In genomic region chr5:134446938-134447337, GRCh38 we compare ENCODE assay signal across 12 cellular contexts. TPM values are rescaled to one million over a fixed set of nuclear protein-coding genes. Genes with fewer than 3 reads are reported as not detected.
DNase-seq lines count a peak whose midpoint lies in the region; ATAC-seq and TF ChIP-seq lines count a peak whose summit lies in the region.
"Had no signal": no experiment of that assay in that cellular context is flagged by ENCODE, and none has a peak within 500 bp of the region (broad histone marks: within the 10 kb centered on the region; RNA-seq: fewer than 3 reads in every experiment).

No MANE protein-coding gene starts in this region.

- RAD21 ChIA-PET in HCT116 (lab: Charles Lee; ENCODE audit: low non-redundant PET in 1 of 2, low total read pairs in 2 of 2, uncharacterized antibody in 2 of 2, unreplicated experiment in 2 of 2), result no interaction called here

- H3K27ac ChIP-seq in HCT116 (ENCODE audit: low read depth, low read length), result no peak overlapping the region

- no peak for TF ChIP-seq POLR2A in HCT116 (IDR thresholded peaks at IDR 0.05; ENCODE audit: borderline replicate concordance, extremely low read depth, insufficient read depth, insufficient read length)

- H3K9me2 ChIP-seq in HCT116 (ENCODE audit: insufficient read depth), result no peaks in the 10 kb centered on the region

- no peak for TF ChIP-seq RAD21 in HCT116 (IDR thresholded peaks at IDR 0.05; ENCODE audit: low read depth)

- no peak overlapping the region for H3K27ac Mint-ChIP-seq in natural killer cell treated with Interleukin-12 subunit alpha and Interleukin-12 subunit beta and Interleukin-15 and Interleukin-18, amount 100 ng/mL, for 72 hours
- H3K27ac Mint-ChIP-seq: activated CD8-positive, alpha-beta memory T cell treated with anti-CD3 and anti-CD28 coated beads, Interleukin-2, amount 10 ng/mL, durations not matched to agents 7 days and 5 days; dendritic cell treated with granulocyte-macrophage colony-stimulating factor and Interleukin-4, amounts not matched to agents 40 ng/mL and 50 ng/mL, for 4 days had no signal

- no peaks in the 10 kb centered on the region for H3K79me2 ChIP-seq in HCT116 (ENCODE audit: insufficient read depth, low read length)

- ATAC-seq in GM18502 (IDR thresholded peaks at IDR 0.05; ENCODE audit: poor library complexity, unreplicated experiment), result peak; percentile 66
- ATAC-seq in HCT116, result peak; percentile 36; the same call in 1 of the 2 replicates
- ATAC-seq in mucosa of descending colon, result peak; percentile 87
- ATAC-seq in natural killer cell treated with Interleukin-12 subunit alpha and Interleukin-12 subunit beta and Interleukin-15 and Interleukin-18, amount 100 ng/mL, for 72 hours, result no peak
- ATAC-seq in left lobe of liver, result no peak
- ATAC-seq: activated CD8-positive, alpha-beta memory T cell treated with anti-CD3 and anti-CD28 coated beads, Interleukin-2, amount 10 ng/mL, durations not matched to agents 7 days and 5 days had no signal

- H3K36me3 Mint-ChIP-seq in natural killer cell treated with Interleukin-12 subunit alpha and Interleukin-12 subunit beta and Interleukin-15 and Interleukin-18, amount 100 ng/mL, for 72 hours, result no peaks in the 10 kb centered on the region
- H3K36me3 Mint-ChIP-seq: activated CD8-positive, alpha-beta memory T cell treated with anti-CD3 and anti-CD28 coated beads, Interleukin-2, amount 10 ng/mL, durations not matched to agents 7 days and 5 days had no signal

- DNase-seq in HCT116 (ENCODE audit: low read depth, low spot score) (no peak), NCI-H526 treated with DMSO at 0.1 percent for 48 hours (lab: John Stamatoyannopoulos, UW) (peak; percentile 65), mucosa of descending colon (peak in 1 of 3 donors; percentile 57), H7 (no peak), left lobe of liver (ENCODE audit: low spot score) (no peak), T-helper 1 cell (no peak)
- DNase-seq in natural killer cell treated with Interleukin-12 subunit alpha and Interleukin-12 subunit beta and Interleukin-15 and Interleukin-18, amount 100 ng/mL, for 72 hours (ENCODE audit: low spot score), result no peak
- DNase-seq: activated CD8-positive, alpha-beta memory T cell treated with anti-CD3 and anti-CD28 coated beads, Interleukin-2, amount 10 ng/mL, durations not matched to agents 7 days and 5 days; NCI-H2107; stimulated activated naive CD4-positive, alpha-beta T cell treated with Interleukin-2 at 50 U/mL for 16 hours had no signal

- H3K9ac ChIP-seq in HCT116 (ENCODE audit: low read length), result no peak overlapping the region

- H4K20me1 ChIP-seq in HCT116 (ENCODE audit: insufficient read depth), result no peaks in the 10 kb centered on the region

- POLR2A ChIA-PET in HCT116 (lab: Charles Lee), result no interaction called here

- H3K4me1 ChIP-seq in HCT116 (ENCODE audit: control insufficient read depth in 1 of 2, insufficient read depth in 2 of 2, low read length in 2 of 2) (peaks cover 5 to 7% of the 10 kb centered on the region in 2 experiments), mucosa of descending colon (ENCODE audit: low read depth) (no peaks in the 10 kb centered on the region)

- H3K9me3 Mint-ChIP-seq in natural killer cell treated with Interleukin-12 subunit alpha and Interleukin-12 subunit beta and Interleukin-15 and Interleukin-18, amount 100 ng/mL, for 72 hours, result peaks cover 3% of the 10 kb centered on the region
- H3K9me3 Mint-ChIP-seq: dendritic cell treated with granulocyte-macrophage colony-stimulating factor and Interleukin-4, amounts not matched to agents 40 ng/mL and 50 ng/mL, for 4 days had no signal

- BruUV-seq in HCT116 (replicated peaks; lab: Mats Ljungman, UMichigan), result no TSS peak

- H3K27me3 Mint-ChIP-seq in natural killer cell treated with Interleukin-12 subunit alpha and Interleukin-12 subunit beta and Interleukin-15 and Interleukin-18, amount 100 ng/mL, for 72 hours, result no peaks in the 10 kb centered on the region
- H3K27me3 Mint-ChIP-seq: activated CD8-positive, alpha-beta memory T cell treated with anti-CD3 and anti-CD28 coated beads, Interleukin-2, amount 10 ng/mL, durations not matched to agents 7 days and 5 days; dendritic cell treated with granulocyte-macrophage colony-stimulating factor and Interleukin-4, amounts not matched to agents 40 ng/mL and 50 ng/mL, for 4 days had no signal

- CTCF ChIA-PET in HCT116 (lab: Charles Lee), result no interaction called here

- no peak overlapping the region for H3K4me3 ChIP-seq in HCT116 (replicated peaks in 1 of 2; ENCODE audit: low read depth in 1 of 2, low read length in 2 of 2)
- no peak overlapping the region for H3K4me3 ChIP-seq in mucosa of descending colon
- H3K4me3 ChIP-seq in H7 (ENCODE audit: insufficient read depth, low read depth, low read length), result no peak overlapping the region

- H3K27me3 ChIP-seq in HCT116 (ENCODE audit: insufficient read depth, low read length) (no peaks in the 10 kb centered on the region), H7 (ENCODE audit: control insufficient read depth, insufficient read depth, low read length) (no peaks in the 10 kb centered on the region)

- H3K4me3 Mint-ChIP-seq in natural killer cell treated with Interleukin-12 subunit alpha and Interleukin-12 subunit beta and Interleukin-15 and Interleukin-18, amount 100 ng/mL, for 72 hours, result no peak overlapping the region
- H3K4me3 Mint-ChIP-seq: activated CD8-positive, alpha-beta memory T cell treated with anti-CD3 and anti-CD28 coated beads, Interleukin-2, amount 10 ng/mL, durations not matched to agents 7 days and 5 days; dendritic cell treated with granulocyte-macrophage colony-stimulating factor and Interleukin-4, amounts not matched to agents 40 ng/mL and 50 ng/mL, for 4 days had no signal

- peaks cover 17 to 18% of the 10 kb centered on the region in 2 donors for H3K4me1 Mint-ChIP-seq in natural killer cell treated with Interleukin-12 subunit alpha and Interleukin-12 subunit beta and Interleukin-15 and Interleukin-18, amount 100 ng/mL, for 72 hours (ENCODE audit: low read depth in 2 of 2)

- H2AFZ ChIP-seq in HCT116 (ENCODE audit: low read depth, low read length, poor library complexity, severe bottlenecking), result no peak overlapping the region

- no peaks in the 10 kb centered on the region for H3K36me3 ChIP-seq in HCT116 (ENCODE audit: control insufficient read depth in 1 of 2, insufficient read depth in 2 of 2, low read length in 2 of 2)
- no peaks in the 10 kb centered on the region for H3K36me3 ChIP-seq in mucosa of descending colon (ENCODE audit: low read depth)
- no peaks in the 10 kb centered on the region for H3K36me3 ChIP-seq in H7 (replicated peaks; ENCODE audit: control insufficient read depth, insufficient read depth, low read length)

- no peak for TF ChIP-seq CTCF in HCT116 (IDR thresholded peaks at IDR 0.05 in 2 of 3, conservative IDR thresholded peaks at IDR 0.05 in 1 of 3; ENCODE audit: borderline replicate concordance in 1 of 3, insufficient read depth in 1 of 3, low read depth in 2 of 3, low read length in 2 of 3)
- TF ChIP-seq CTCF in mucosa of descending colon (IDR thresholded peaks at IDR 0.05), result no peak

- no peak overlapping the region for H3K4me2 ChIP-seq in HCT116 (ENCODE audit: low read length)

- H3K9me3 ChIP-seq in HCT116 (ENCODE audit: control insufficient read depth in 1 of 2, insufficient read depth in 1 of 2, low read depth in 1 of 2, low read length in 2 of 2), result no peaks in the 10 kb centered on the region
- no peaks in the 10 kb centered on the region for H3K9me3 ChIP-seq in mucosa of descending colon

- intact Hi-C loops in HCT116 (cut with micrococcal nuclease), result no loop called here
- intact Hi-C loops in mucosa of descending colon (cut with DNase I, micrococcal nuclease), result no loop called here

TF ChIP-seq in HCT116, 20 proteins besides CTCF, POLR2A, EP300 and RAD21:
- no peak for TF ChIP-seq SP1 (IDR thresholded peaks at IDR 0.05; ENCODE audit: low read depth)
TF ChIP-seq in HCT116: peak in this region for 0.

RNA-seq across cellular contexts. Expression of gene CDKN2AIPNL, which starts 35.3 kb away (rescaled TPM):
- total RNA-seq in HCT116 (2021; ENCODE audit: unreplicated experiment) (63.0 TPM), mucosa of descending colon (10 to 100 TPM; 16.0 to 24.4 (median 17.1) TPM), left lobe of liver (9.9 TPM)
- 27.7 and 36.8 TPM in 2 replicates for polyA plus RNA-seq in HCT116 (2012)
- 10 to 100 TPM; 28.2 to 36.5 TPM for total RNA-seq in natural killer cell treated with Interleukin-12 subunit alpha and Interleukin-12 subunit beta and Interleukin-15 and Interleukin-18, amount 100 ng/mL, for 72 hours
- 109 and 123 TPM in 2 replicates for total RNA-seq in H7 (2014; rRNA removed; shearing (Covaris generic))

Comparison
In these comparisons a context has a peak if more than half of its experiments do, and no peak if none do; other contexts are left out.
1. ATAC-seq: peak in GM18502 (single experiment), HCT116 (single experiment) and mucosa of descending colon (single experiment); none in natural killer cell treated with Interleukin-12 subunit alpha and Interleukin-12 subunit beta and Interleukin-15 and Interleukin-18, amount 100 ng/mL, for 72 hours (0 of 2) and left lobe of liver (single experiment).